ENCODE assay signal across 8 cellular contexts in the genomic region with DNA sequence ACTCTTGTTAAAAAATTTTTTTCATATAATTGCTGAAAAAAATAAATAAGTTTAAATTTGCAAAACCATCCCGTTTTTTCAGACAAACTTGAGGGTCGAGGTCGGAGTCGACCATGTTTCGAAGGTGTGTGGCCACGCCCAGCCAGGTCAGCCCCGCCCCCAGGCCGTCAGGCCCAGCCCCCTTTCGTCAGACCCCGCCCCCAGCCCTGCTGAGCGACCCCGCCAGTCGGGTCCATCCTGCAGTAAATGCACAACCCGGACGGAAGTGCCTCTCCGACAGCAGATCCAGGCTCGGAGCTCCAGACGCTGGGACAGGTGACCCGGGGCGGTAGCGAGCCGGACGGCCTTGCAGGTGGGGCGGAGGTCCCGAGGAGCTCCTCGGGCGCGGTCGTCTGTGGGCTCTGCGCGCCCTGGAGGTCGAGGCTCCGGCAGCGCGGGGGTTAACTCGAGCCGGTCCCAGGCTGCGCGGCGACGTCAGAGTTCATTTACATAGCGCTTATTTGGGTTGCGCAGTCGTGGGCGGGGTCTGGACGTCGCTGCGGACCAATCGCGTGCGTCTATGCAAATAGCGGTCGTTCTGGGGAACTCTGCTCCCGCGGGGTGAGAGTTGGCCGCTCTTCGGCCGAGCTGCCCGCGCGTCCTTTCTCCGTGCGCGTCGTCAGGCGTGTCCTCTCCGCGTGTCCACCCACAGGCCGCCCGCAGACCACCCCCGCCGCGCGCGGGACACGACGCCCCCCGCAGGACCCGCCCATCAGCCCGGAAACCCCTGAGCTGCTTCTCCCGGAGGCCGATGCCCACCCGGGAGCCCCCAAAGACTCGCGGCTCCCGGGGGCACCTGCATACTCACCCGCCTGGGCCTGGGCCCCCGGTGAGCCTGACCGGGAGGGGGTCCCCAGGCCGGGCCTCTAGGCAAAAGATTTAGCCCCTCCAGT. TPM values are rescaled to one million over a fixed set of nuclear protein-coding genes. Genes with fewer than 3 reads are reported as not detected.
DNase-seq lines count a peak whose midpoint lies in the region; ATAC-seq and TF ChIP-seq lines count a peak whose summit lies in the region.

Gene OCEL1 (plus strand): TSS at position 225 of the 932 bp plus-strand sequence. CDS start 22 bp downstream, at position 247.

- H3K9me3 ChIP-seq in PC-3 (ENCODE audit: low read length) (no peaks in the 10 kb centered on the region), mucosa of descending colon (no peaks in the 10 kb centered on the region)

- no peaks in the 10 kb centered on the region for H4K20me1 ChIP-seq in PC-3 (ENCODE audit: low read length)

- H2AFZ ChIP-seq in PC-3 (ENCODE audit: low read length): peak within 1 kb of the TSS; percentile 98

- H3K4me1 ChIP-seq in PC-3 (ENCODE audit: insufficient read depth, low read length) (no peaks in the 10 kb centered on the region; the same call in 1 of the 2 replicates), mucosa of descending colon (ENCODE audit: low read depth) (peaks cover 6% of the 10 kb centered on the region)

- H3K9ac ChIP-seq in PC-3 (ENCODE audit: low read length): peak within 1 kb of the TSS; percentile 81

- no peaks in the 10 kb centered on the region for H3K9me2 ChIP-seq in PC-3 (replicated peaks; ENCODE audit: low read length)

- H3F3A ChIP-seq in PC-3 (ENCODE audit: low read length, unreplicated experiment): no peaks in the 10 kb centered on the region

- BruUV-seq in PC-3 (replicated peaks; lab: Mats Ljungman, UMichigan): no TSS peak

- H3K36me3 ChIP-seq in PC-3 (ENCODE audit: low read depth, low read length): peaks cover 5% of the 10 kb centered on the region; the same call in 1 of the 2 replicates
- no peaks in the 10 kb centered on the region for H3K36me3 ChIP-seq in mucosa of descending colon (ENCODE audit: low read depth)

- peak within 1 kb of the TSS; percentile 89 for H3K4me2 ChIP-seq in PC-3 (ENCODE audit: low read length)

- H3K79me2 ChIP-seq in PC-3 (ENCODE audit: low read length): 0 out of 2 replicates have a peak, but pooled peaks cover 6% of the 10 kb centered on the region

- DNase-seq in DMS153 treated with DMSO at 0.1 percent for 48 hours (lab: John Stamatoyannopoulos, UW; ENCODE audit: unreplicated experiment) (peak; percentile 94), PC-3 (peak; percentile 98), activated T-cell treated with anti-CD3 and anti-CD28 coated beads for 4 hours (peak; percentile 92), epithelial cell of prostate (ENCODE audit: low read depth, low spot score) (peak; percentile 85), mucosa of descending colon (peak; percentile 97 to 99 (median 99))
- peak; percentile 96 for DNase-seq in Jurkat, Clone E6-1 (ENCODE audit: low read depth, low spot score)
- DNase-seq in stimulated activated CD8-positive, alpha-beta memory T cell treated with anti-CD3 and anti-CD28 coated beads, Interleukin-4, amount 100 ng/mL, for 1 hour (ENCODE audit: low read depth in 2 of 2, low spot score in 1 of 2): peak; percentile 93 to 94

- no peaks in the 10 kb centered on the region for H3K27me3 ChIP-seq in PC-3 (ENCODE audit: low read length)

- intact Hi-C loops in PC-3 (cut with micrococcal nuclease) (no loop called here), mucosa of descending colon (cut with DNase I, micrococcal nuclease) (no loop called here)

- CTCF ChIA-PET in PC-3 (lab: Charles Lee): interaction anchor here (1.3 kb wide), 1 partner anchor 11 kb away, joined by 5 read pairs; the partner anchor contains the start of gene USE1

- POLR2A ChIA-PET in PC-3 (lab: Charles Lee; ENCODE audit: unreplicated experiment): interaction anchor here (0.5 to 0.7 kb wide), 3 partner anchors 11 to 527 kb away, joined by 3 to 12 read pairs (median 3); partner anchors contain the start of gene USE1

- peak within 1 kb of the TSS; percentile 59 for H3K27ac ChIP-seq in PC-3 (ENCODE audit: low read length)
- H3K27ac ChIP-seq in epithelial cell of prostate: peak within 1 kb of the TSS; percentile 74

- TF ChIP-seq CTCF in PC-3 (conservative IDR thresholded peaks at IDR 0.05; ENCODE audit: low read depth, low read length): no peak
- TF ChIP-seq CTCF in mucosa of descending colon (IDR thresholded peaks at IDR 0.05): no peak

- ATAC-seq in GM21619 (IDR thresholded peaks at IDR 0.05; ENCODE audit: unreplicated experiment) (peak; percentile 79), PC-3 (peak; percentile 95), mucosa of descending colon (peak; percentile 95)

- peak within 1 kb of the TSS; percentile 58 for H3K4me3 ChIP-seq in Jurkat, Clone E6-1 (ENCODE audit: low read length)
- H3K4me3 ChIP-seq in PC-3 (ENCODE audit: low read length): peak within 1 kb of the TSS; percentile 83
- peak within 1 kb of the TSS; percentile 30 for H3K4me3 ChIP-seq in mucosa of descending colon

RNA-seq across cellular contexts. Expression of gene OCEL1, which starts in this region (rescaled TPM):
- 29.7 TPM for polyA plus RNA-seq in Jurkat, Clone E6-1 (2012; ENCODE audit: insufficient read depth, insufficient read length)
- total RNA-seq in PC-3 (2014; rRNA removed) (5.6 and 9.4 TPM in 2 replicates), mucosa of descending colon (100 to 1,000 TPM in 1 of 3 donors, 10 to 100 TPM in 2; 38.1 to 105 (median 58.4) TPM)

Comparison
In these comparisons a context has a peak if more than half of its experiments do, and no peak if none do; other contexts are left out.
1. Peak in every context shown above with its lines: DNase-seq, ATAC-seq, H3K4me3 ChIP-seq and H3K27ac ChIP-seq.
2. H3K4me3 ChIP-seq: peak in every context shown above with its lines; median percentile 83 in PC-3; 58 in Jurkat, Clone E6-1; 30 in mucosa of descending colon.